10 cellular contexts compared by ENCODE assay signal in genomic region chr13:49560270-49561063, GRCh38. TPM values are rescaled to one million over a fixed set of nuclear protein-coding genes. Genes with fewer than 3 reads are reported as not detected.
A peak's percentile ranks its signal among the peaks of the same experiment; 100 is the strongest.
DNase-seq lines count a peak whose midpoint lies in the region; ATAC-seq and TF ChIP-seq lines count a peak whose summit lies in the region.
"Had no signal": no experiment of that assay in that cellular context is flagged by ENCODE, and none has a peak within 500 bp of the region (broad histone marks: within the 10 kb centered on the region; RNA-seq: fewer than 3 reads in every experiment).

No MANE protein-coding gene starts in this region.

- no peak for ATAC-seq in HG03280 (IDR thresholded peaks at IDR 0.05; ENCODE audit: unreplicated experiment)

- H3K4me3 ChIP-seq in dorsolateral prefrontal cortex = no peak overlapping the region

- peak overlapping the region in 37 of 59 donors; percentile 1 to 66 (median 29) for H3K27ac ChIP-seq in dorsolateral prefrontal cortex

- CTCF ChIA-PET in Calu3 (lab: Charles Lee) = interaction anchor here (0.6 to 2.1 kb wide), 3 partner anchors 9 to 47 kb away, joined by 3 to 17 read pairs (median 5); no protein-coding TSS in a partner anchor

- TF ChIP-seq CTCF in Calu3 (IDR thresholded peaks at IDR 0.05; ENCODE audit: unreplicated experiment) (no peak), dorsolateral prefrontal cortex (IDR thresholded peaks at IDR 0.05 in 54 of 56, conservative IDR thresholded peaks at IDR 0.05 in 2 of 56; ENCODE audit: low read depth in 1 of 56, partially characterized antibody in 56 of 56) (peak in 31 of 56 donors; percentile 10 to 51 (median 27)), mesothelial cell of epicardium (IDR thresholded peaks at IDR 0.05; ENCODE audit: unreplicated experiment) (no peak)

- H3K27ac Mint-ChIP-seq in Calu3 (ENCODE audit: unreplicated experiment) (no peak overlapping the region), mesothelial cell of epicardium (peak overlapping the region; percentile 22), immature natural killer cell (peak overlapping the region in 1 of 6 donors; percentile 49)
- H3K27ac Mint-ChIP-seq: stimulated activated naive CD8-positive, alpha-beta T cell treated with anti-CD3 and anti-CD28 coated beads, Interleukin-15, Interleukin-2, amounts not matched to agents 100 ng/mL and 50 ng/mL, for 24 hours had no signal

- H3K27me3 ChIP-seq in dorsolateral prefrontal cortex = no peaks in the 10 kb centered on the region

- H3K4me1 Mint-ChIP-seq in Calu3 (ENCODE audit: low read depth, unreplicated experiment) = peaks cover 16% of the 10 kb centered on the region
- H3K4me1 Mint-ChIP-seq in mesothelial cell of epicardium = peaks cover 13% of the 10 kb centered on the region
- H3K4me1 Mint-ChIP-seq in immature natural killer cell = no peaks in the 10 kb centered on the region

- no peaks in the 10 kb centered on the region for H3K27me3 Mint-ChIP-seq in Calu3 (ENCODE audit: unreplicated experiment)
- H3K27me3 Mint-ChIP-seq in mesothelial cell of epicardium (ENCODE audit: low read depth) = no peaks in the 10 kb centered on the region
- H3K27me3 Mint-ChIP-seq in immature natural killer cell (ENCODE audit: low read depth in 3 of 3) = peaks cover 0 to under 1% (median 0%) of the 10 kb centered on the region in 3 donors
- H3K27me3 Mint-ChIP-seq: stimulated activated naive CD8-positive, alpha-beta T cell treated with anti-CD3 and anti-CD28 coated beads, Interleukin-15, Interleukin-2, amounts not matched to agents 100 ng/mL and 50 ng/mL, for 24 hours had no signal

- intact Hi-C loops in Calu3 (cut with micrococcal nuclease; ENCODE audit: unreplicated experiment) (loop anchor here (5.0 kb wide), 1 partner anchor 47 kb away; no protein-coding TSS in a partner anchor), dorsolateral prefrontal cortex (cut with DNase I) (loop anchor here in 1 of 2 donors (10.0 kb wide), 1 partner anchor 1594 kb away; no protein-coding TSS in a partner anchor)

- DNase-seq in Calu3 (peak; percentile 38), HK-2 (ENCODE audit: unreplicated experiment) (peak; percentile 16), dorsolateral prefrontal cortex (no peak), mesothelial cell of epicardium (ENCODE audit: low spot score in 2 of 2, unreplicated experiment in 2 of 2) (no peak), immature natural killer cell (no peak), GOT3 (lab: John Stamatoyannopoulos, UW) (no peak), NCI-H187 treated with DMSO at 0.1 percent for 48 hours (lab: John Stamatoyannopoulos, UW) (no peak)
- DNase-seq: anterior cingulate cortex had no signal

- no TSS peak for BruUV-seq in Calu3 (replicated peaks; lab: Mats Ljungman, UMichigan)

- no peaks in the 10 kb centered on the region for H3K36me3 Mint-ChIP-seq in Calu3 (ENCODE audit: insufficient read depth, unreplicated experiment)
- peaks cover 34% of the 10 kb centered on the region for H3K36me3 Mint-ChIP-seq in mesothelial cell of epicardium
- peaks cover 30 to 44% (median 40%) of the 10 kb centered on the region in 3 donors for H3K36me3 Mint-ChIP-seq in immature natural killer cell

- no peaks in the 10 kb centered on the region for H3K9me3 Mint-ChIP-seq in Calu3 (ENCODE audit: low read depth, unreplicated experiment)
- peaks cover 4% of the 10 kb centered on the region for H3K9me3 Mint-ChIP-seq in mesothelial cell of epicardium
- H3K9me3 Mint-ChIP-seq in immature natural killer cell = no peaks in the 10 kb centered on the region
- H3K9me3 Mint-ChIP-seq: stimulated activated naive CD8-positive, alpha-beta T cell treated with anti-CD3 and anti-CD28 coated beads, Interleukin-15, Interleukin-2, amounts not matched to agents 100 ng/mL and 50 ng/mL, for 24 hours had no signal

- H3K4me3 Mint-ChIP-seq in Calu3 (ENCODE audit: low read depth, unreplicated experiment) (no peak overlapping the region), mesothelial cell of epicardium (no peak overlapping the region), immature natural killer cell (no peak overlapping the region)
- H3K4me3 Mint-ChIP-seq: stimulated activated naive CD8-positive, alpha-beta T cell treated with anti-CD3 and anti-CD28 coated beads, Interleukin-15, Interleukin-2, amounts not matched to agents 100 ng/mL and 50 ng/mL, for 24 hours had no signal

RNA-seq across cellular contexts. Expression of gene RCBTB1, which starts 24.9 kb away (rescaled TPM):
- total RNA-seq in Calu3 (2022) = 6.3 and 7.2 TPM in 2 replicates
- 10 to 100 TPM; 22.3 to 65.9 (median 35.9) TPM for total RNA-seq in dorsolateral prefrontal cortex
- 24.2 to 24.4 TPM (median 24.3 TPM) in 3 replicates for total RNA-seq in mesothelial cell of epicardium
- 10 to 100 TPM in 2 of 3 donors, 1 to 10 TPM in 1; 6.5 to 13.0 (median 10.3) TPM for polyA plus RNA-seq in immature natural killer cell

Comparison
In these comparisons a context has a peak if more than half of its experiments do, and no peak if none do; other contexts are left out.
1. DNase-seq: peak in Calu3 (single experiment) and HK-2 (single experiment); none in dorsolateral prefrontal cortex (0 of 10), mesothelial cell of epicardium (0 of 2), immature natural killer cell (0 of 3), GOT3 (single experiment) and NCI-H187 treated with DMSO at 0.1 percent for 48 hours (single experiment).
2. CTCF ChIP-seq: peak in dorsolateral prefrontal cortex (31 of 56); none in Calu3 (single experiment) and mesothelial cell of epicardium (single experiment).